1 cellular context compared by ENCODE assay signal in genomic region chr21:44792653-44793052, GRCh38.
TF ChIP-seq lines count a peak whose summit lies in the region.

No MANE protein-coding gene starts in this region.

TF ChIP-seq in GM12878, 131 proteins besides CTCF, POLR2A, EP300 and RAD21:
- TF ChIP-seq JUND (IDR thresholded peaks at IDR 0.05; ENCODE audit: low read depth, low read length) (no peak), IRF4 (IDR thresholded peaks at IDR 0.05; ENCODE audit: low read depth, low read length) (no peak), E4F1 (IDR thresholded peaks at IDR 0.05; ENCODE audit: borderline replicate concordance, partially characterized antibody) (no peak), ZNF274 (IDR thresholded peaks at IDR 0.05; ENCODE audit: insufficient read depth, insufficient read length) (no peak), ZBED1 (IDR thresholded peaks at IDR 0.05; ENCODE audit: borderline replicate concordance) (no peak), NFYA (IDR thresholded peaks at IDR 0.05; ENCODE audit: borderline replicate concordance, low read depth, low read length) (no peak), NBN (IDR thresholded peaks at IDR 0.05) (no peak), RAD51 (IDR thresholded peaks at IDR 0.05) (no peak), SMAD5 (IDR thresholded peaks at IDR 0.05; ENCODE audit: low read depth) (no peak), PAX5 (IDR thresholded peaks at IDR 0.05; ENCODE audit: borderline replicate concordance, low read depth, low read length) (no peak), ATF7 (IDR thresholded peaks at IDR 0.05; ENCODE audit: low read depth) (no peak), IRF5 (IDR thresholded peaks at IDR 0.05; ENCODE audit: borderline replicate concordance) (no peak), POLR2AphosphoS2 (IDR thresholded peaks at IDR 0.05; ENCODE audit: low read depth, low read length) (no peak), CUX1 (IDR thresholded peaks at IDR 0.05; ENCODE audit: insufficient replicate concordance, low read depth, low read length) (no peak), SREBF1 (IDR thresholded peaks at IDR 0.05; ENCODE audit: low read length) (no peak), ZNF207 (IDR thresholded peaks at IDR 0.05; ENCODE audit: borderline replicate concordance) (no peak), KAT2A (conservative IDR thresholded peaks at IDR 0.05; ENCODE audit: control insufficient read depth, low read depth, low read length) (no peak), EED (IDR thresholded peaks at IDR 0.05; ENCODE audit: low read depth) (no peak)
- TF ChIP-seq, protein P1, sequence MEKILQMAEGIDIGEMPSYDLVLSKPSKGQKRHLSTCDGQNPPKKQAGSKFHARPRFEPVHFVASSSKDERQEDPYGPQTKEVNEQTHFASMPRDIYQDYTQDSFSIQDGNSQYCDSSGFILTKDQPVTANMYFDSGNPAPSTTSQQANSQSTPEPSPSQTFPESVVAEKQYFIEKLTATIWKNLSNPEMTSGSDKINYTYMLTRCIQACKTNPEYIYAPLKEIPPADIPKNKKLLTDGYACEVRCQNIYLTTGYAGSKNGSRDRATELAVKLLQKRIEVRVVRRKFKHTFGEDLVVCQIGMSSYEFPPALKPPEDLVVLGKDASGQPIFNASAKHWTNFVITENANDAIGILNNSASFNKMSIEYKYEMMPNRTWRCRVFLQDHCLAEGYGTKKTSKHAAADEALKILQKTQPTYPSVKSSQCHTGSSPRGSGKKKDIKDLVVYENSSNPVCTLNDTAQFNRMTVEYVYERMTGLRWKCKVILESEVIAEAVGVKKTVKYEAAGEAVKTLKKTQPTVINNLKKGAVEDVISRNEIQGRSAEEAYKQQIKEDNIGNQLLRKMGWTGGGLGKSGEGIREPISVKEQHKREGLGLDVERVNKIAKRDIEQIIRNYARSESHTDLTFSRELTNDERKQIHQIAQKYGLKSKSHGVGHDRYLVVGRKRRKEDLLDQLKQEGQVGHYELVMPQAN (conservative IDR thresholded peaks at IDR 0.05): no peak
- TF ChIP-seq, protein P2, sequence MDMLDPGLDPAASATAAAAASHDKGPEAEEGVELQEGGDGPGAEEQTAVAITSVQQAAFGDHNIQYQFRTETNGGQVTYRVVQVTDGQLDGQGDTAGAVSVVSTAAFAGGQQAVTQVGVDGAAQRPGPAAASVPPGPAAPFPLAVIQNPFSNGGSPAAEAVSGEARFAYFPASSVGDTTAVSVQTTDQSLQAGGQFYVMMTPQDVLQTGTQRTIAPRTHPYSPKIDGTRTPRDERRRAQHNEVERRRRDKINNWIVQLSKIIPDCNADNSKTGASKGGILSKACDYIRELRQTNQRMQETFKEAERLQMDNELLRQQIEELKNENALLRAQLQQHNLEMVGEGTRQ (IDR thresholded peaks at IDR 0.05; ENCODE audit: borderline replicate concordance, low read depth, low read length): no peak
